In the genomic region with DNA sequence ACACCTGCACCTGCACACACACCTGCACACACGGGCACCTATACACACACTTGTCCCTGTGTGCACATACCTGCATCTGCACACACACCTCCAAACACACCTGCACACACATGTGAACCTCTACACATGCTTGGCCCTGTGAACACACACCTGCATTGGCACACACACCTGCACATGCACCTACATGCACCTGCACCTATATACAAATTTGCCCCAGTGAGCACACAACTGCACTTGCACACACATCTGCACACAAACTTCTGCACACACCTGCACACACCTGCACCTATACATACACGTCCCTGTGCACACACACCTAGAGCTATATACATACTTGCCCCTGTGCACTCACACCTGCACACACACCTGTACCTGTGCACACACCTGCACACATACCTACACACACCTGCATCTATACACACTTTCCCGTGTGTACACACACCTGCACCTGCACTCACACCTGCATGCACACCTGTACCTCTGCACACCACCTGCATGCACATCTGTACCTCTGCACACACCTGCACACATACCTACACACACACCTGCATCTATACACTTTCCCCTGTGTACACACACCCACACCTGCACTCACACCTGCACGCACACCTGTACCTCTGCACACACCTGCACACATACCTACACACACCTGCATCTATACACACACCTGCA, we compare ENCODE assay signal across 21 cellular contexts. TPM values are rescaled to one million over a fixed set of nuclear protein-coding genes. Genes with fewer than 3 reads are reported as not detected.
A peak's percentile ranks its signal among the peaks of the same experiment; 100 is the strongest.
DNase-seq lines count a peak whose midpoint lies in the region; ATAC-seq, FAIRE-seq and TF ChIP-seq lines count a peak whose summit lies in the region.
"Had no signal": no experiment of that assay in that cellular context is flagged by ENCODE, and none has a peak within 500 bp of the region (broad histone marks: within the 10 kb centered on the region; RNA-seq: fewer than 3 reads in every experiment).

No MANE protein-coding gene starts in this region.

- H3K4me1 Mint-ChIP-seq in T-helper 17 cell, result peaks cover 8% of the 10 kb centered on the region
- peaks cover 14% of the 10 kb centered on the region for H3K4me1 Mint-ChIP-seq in memory B cell
- no peaks in the 10 kb centered on the region for H3K4me1 Mint-ChIP-seq in type B pancreatic cell (ENCODE audit: unreplicated experiment)
- H3K4me1 Mint-ChIP-seq: H9 had no signal

- H3K36me3 Mint-ChIP-seq in T-helper 17 cell (ENCODE audit: low read depth) (peaks cover 2% of the 10 kb centered on the region), memory B cell (peaks cover 5% of the 10 kb centered on the region), type B pancreatic cell (no peaks in the 10 kb centered on the region)
- H3K36me3 Mint-ChIP-seq: natural killer cell had no signal

- H3K27me3 Mint-ChIP-seq in T-helper 17 cell (peaks cover 6% of the 10 kb centered on the region), memory B cell (no peaks in the 10 kb centered on the region), type B pancreatic cell (peaks cover 15% of the 10 kb centered on the region)
- H3K27me3 Mint-ChIP-seq: activated naive CD8-positive, alpha-beta T cell had no signal

- FAIRE-seq in GM12891 (lab: Jason Lieb, UNC), result peak; percentile 55
- FAIRE-seq: islet of Langerhans had no signal

- TF ChIP-seq CTCF in type B pancreatic cell (conservative IDR thresholded peaks at IDR 0.05), result no peak

- no peak for ATAC-seq in T-helper 17 cell
- ATAC-seq in memory B cell (ENCODE audit: low read depth), result no peak
- no peak for ATAC-seq in GM19328 (IDR thresholded peaks at IDR 0.05; ENCODE audit: unreplicated experiment)
- ATAC-seq: body of pancreas had no signal

- H3K4me3 Mint-ChIP-seq in T-helper 17 cell (peak overlapping the region; percentile 46), memory B cell (no peak overlapping the region), type B pancreatic cell (no peak overlapping the region)
- H3K4me3 Mint-ChIP-seq: activated naive CD8-positive, alpha-beta T cell; activated T-helper 1 cell treated with anti-CD3 and anti-CD28 coated beads, Interleukin-12 subunit alpha, Interleukin-12 subunit beta, Interleukin-2, Interleukin-4 antibody, amounts not matched to agents 30 ng/mL and 10 ng/mL and 1 ng/mL, durations not matched to agents 14 hours and 24 hours and 36 hours; H9; natural killer cell; T-helper 2 cell treated with Interferon-gamma antibody and Interleukin-4, amounts not matched to agents 5 μg/mL and 100 μg/mL, for 36 hours had no signal

- no peak overlapping the region for H3K27ac Mint-ChIP-seq in T-helper 17 cell
- H3K27ac Mint-ChIP-seq in memory B cell, result peak overlapping the region; percentile 76
- peak overlapping the region; percentile 3 for H3K27ac Mint-ChIP-seq in type B pancreatic cell
- H3K27ac Mint-ChIP-seq: activated naive CD8-positive, alpha-beta T cell; activated T-helper 1 cell treated with anti-CD3 and anti-CD28 coated beads, Interleukin-12 subunit alpha, Interleukin-12 subunit beta, Interleukin-2, Interleukin-4 antibody, amounts not matched to agents 30 ng/mL and 10 ng/mL and 1 ng/mL, durations not matched to agents 14 hours and 24 hours and 36 hours; T-helper 2 cell treated with Interferon-gamma antibody and Interleukin-4, amounts not matched to agents 5 μg/mL and 100 μg/mL, for 36 hours had no signal

- TF ChIP-seq POLR2A in GM12891 (IDR thresholded peaks at IDR 0.05; ENCODE audit: low read depth, low read length), result no peak

- DNase-seq in GM12891 (ENCODE audit: insufficient read length, low spot score), result no peak
- no peak for DNase-seq in T-helper 17 cell
- DNase-seq in memory B cell (ENCODE audit: low spot score in 2 of 2), result no peak
- no peak for DNase-seq in type B pancreatic cell (ENCODE audit: extremely low spot score, unreplicated experiment)
- no peak for DNase-seq in SKM-1 (lab: John Stamatoyannopoulos, UW; ENCODE audit: unreplicated experiment)
- no peak for DNase-seq in NK-92 treated with Interleukin-12 subunit alpha and Interleukin-12 subunit beta, amount 100 ng/mL, for 24 hours (lab: John Stamatoyannopoulos, UW)
- DNase-seq: body of pancreas; EL; H9; hippocampal formation; mesendoderm; natural killer cell; OCI-M1; SJCRH30; stimulated activated CD4-positive, alpha-beta T cell treated with anti-CD3 and anti-CD28 coated beads, Interleukin-4, amount 100 ng/mL, for 1 hour; substantia nigra had no signal

- peaks cover 5% of the 10 kb centered on the region for H3K9me3 Mint-ChIP-seq in memory B cell
- no peaks in the 10 kb centered on the region for H3K9me3 Mint-ChIP-seq in type B pancreatic cell
- H3K9me3 Mint-ChIP-seq: activated T-helper 1 cell treated with anti-CD3 and anti-CD28 coated beads, Interleukin-12 subunit alpha, Interleukin-12 subunit beta, Interleukin-2, Interleukin-4 antibody, amounts not matched to agents 30 ng/mL and 10 ng/mL and 1 ng/mL, durations not matched to agents 14 hours and 24 hours and 36 hours; natural killer cell; T-helper 2 cell treated with Interferon-gamma antibody and Interleukin-4, amounts not matched to agents 5 μg/mL and 100 μg/mL, for 36 hours had no signal

- no peaks in the 10 kb centered on the region for H3K9me3 ChIP-seq in T-helper 17 cell (ENCODE audit: control insufficient read depth, low read length, poor library complexity, severe bottlenecking)
- H3K9me3 ChIP-seq: body of pancreas, SJCRH30 had no signal

TF ChIP-seq in GM12891, 5 proteins besides CTCF, POLR2A, EP300 and RAD21:
- TF ChIP-seq TAF1 (IDR thresholded peaks at IDR 0.05; ENCODE audit: low read depth, low read length) (no peak), PAX5 (IDR thresholded peaks at IDR 0.05; ENCODE audit: insufficient read depth, low read length, severe bottlenecking) (no peak), POU2F2 (IDR thresholded peaks at IDR 0.05; ENCODE audit: low read depth, low read length) (no peak), POLR2AphosphoS5 (IDR thresholded peaks at IDR 0.05; ENCODE audit: low read depth, low read length) (no peak), SPI1 (IDR thresholded peaks at IDR 0.05; ENCODE audit: low read depth, low read length) (no peak)

RNA-seq across cellular contexts. Expression of gene LPCAT1, which starts 21.5 kb away (rescaled TPM):
- 54.4 TPM for polyA plus RNA-seq in GM12891 (2012; ENCODE audit: low read depth, missing spikeins)
- total RNA-seq in T-helper 17 cell, result 10 to 100 TPM; 23.4 to 24.8 TPM
- 91.6 and 97.1 TPM in 2 replicates for total RNA-seq in type B pancreatic cell (ENCODE audit: low replicate concordance)
